In the genomic region with DNA sequence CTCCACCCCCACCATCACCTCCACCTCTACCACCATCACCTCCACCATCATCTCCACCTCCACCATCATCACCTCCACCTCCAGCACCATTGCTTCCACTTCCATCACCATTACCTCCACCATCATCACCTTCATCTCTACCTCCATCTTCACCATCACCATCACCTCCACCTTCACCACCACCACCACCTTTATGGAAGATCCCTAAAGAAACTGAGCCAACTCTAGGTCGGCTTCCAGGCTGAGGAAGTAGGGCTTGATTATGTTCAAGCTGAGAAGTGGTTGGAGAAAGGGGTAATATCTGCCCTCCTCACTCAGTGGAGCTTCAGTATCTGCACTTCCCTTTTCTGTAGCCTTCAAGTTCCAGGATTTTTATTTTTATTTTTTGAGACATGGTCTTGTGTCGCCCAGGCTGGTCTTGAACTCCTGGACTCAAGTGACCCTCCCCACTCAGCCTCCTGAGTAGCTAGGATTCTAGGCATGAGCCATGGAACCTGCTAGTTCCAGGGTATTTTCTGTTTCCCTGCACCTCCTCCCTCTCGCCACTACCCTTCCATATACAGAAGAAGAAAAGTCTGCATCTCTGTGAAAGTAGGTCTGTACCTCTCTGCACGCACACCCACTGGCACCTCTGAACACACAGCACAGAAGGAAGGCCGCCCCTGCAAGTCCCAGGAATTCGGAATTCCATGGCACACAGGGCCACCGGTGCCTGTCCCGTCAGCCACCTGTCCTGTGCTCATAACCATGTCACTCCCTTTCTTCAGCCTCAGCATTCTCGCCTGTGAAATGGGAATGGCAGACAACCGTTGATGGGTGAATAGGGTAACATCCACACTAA, we compare ENCODE assay signal across 2 cellular contexts.
TF ChIP-seq lines count a peak whose summit lies in the region.

No MANE protein-coding gene starts in this region.

TF ChIP-seq in IMR-90, 13 proteins besides CTCF, POLR2A, EP300 and RAD21:
- no peak for TF ChIP-seq RFX5 (IDR thresholded peaks at IDR 0.05; ENCODE audit: low read depth, low read length)
- TF ChIP-seq MAZ (IDR thresholded peaks at IDR 0.05; ENCODE audit: borderline replicate concordance, low read depth, low read length) = no peak
- TF ChIP-seq, protein P1, sequence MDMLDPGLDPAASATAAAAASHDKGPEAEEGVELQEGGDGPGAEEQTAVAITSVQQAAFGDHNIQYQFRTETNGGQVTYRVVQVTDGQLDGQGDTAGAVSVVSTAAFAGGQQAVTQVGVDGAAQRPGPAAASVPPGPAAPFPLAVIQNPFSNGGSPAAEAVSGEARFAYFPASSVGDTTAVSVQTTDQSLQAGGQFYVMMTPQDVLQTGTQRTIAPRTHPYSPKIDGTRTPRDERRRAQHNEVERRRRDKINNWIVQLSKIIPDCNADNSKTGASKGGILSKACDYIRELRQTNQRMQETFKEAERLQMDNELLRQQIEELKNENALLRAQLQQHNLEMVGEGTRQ (IDR thresholded peaks at IDR 0.05; ENCODE audit: low read depth, low read length) = no peak
- no peak for TF ChIP-seq NFE2L2 (IDR thresholded peaks at IDR 0.05; ENCODE audit: low read depth, low read length)
- no peak for TF ChIP-seq BHLHE40 (IDR thresholded peaks at IDR 0.05; ENCODE audit: low read depth, low read length)
- no peak for TF ChIP-seq RCOR1 (IDR thresholded peaks at IDR 0.05; ENCODE audit: insufficient replicate concordance, low read length)
- TF ChIP-seq, protein P2, sequence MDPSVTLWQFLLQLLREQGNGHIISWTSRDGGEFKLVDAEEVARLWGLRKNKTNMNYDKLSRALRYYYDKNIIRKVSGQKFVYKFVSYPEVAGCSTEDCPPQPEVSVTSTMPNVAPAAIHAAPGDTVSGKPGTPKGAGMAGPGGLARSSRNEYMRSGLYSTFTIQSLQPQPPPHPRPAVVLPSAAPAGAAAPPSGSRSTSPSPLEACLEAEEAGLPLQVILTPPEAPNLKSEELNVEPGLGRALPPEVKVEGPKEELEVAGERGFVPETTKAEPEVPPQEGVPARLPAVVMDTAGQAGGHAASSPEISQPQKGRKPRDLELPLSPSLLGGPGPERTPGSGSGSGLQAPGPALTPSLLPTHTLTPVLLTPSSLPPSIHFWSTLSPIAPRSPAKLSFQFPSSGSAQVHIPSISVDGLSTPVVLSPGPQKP (IDR thresholded peaks at IDR 0.05; ENCODE audit: borderline replicate concordance, low read depth, low read length) = no peak
- no peak for TF ChIP-seq CEBPB (IDR thresholded peaks at IDR 0.05; ENCODE audit: low read depth, low read length)

TF ChIP-seq in K562, 482 proteins besides CTCF, POLR2A, EP300 and RAD21:
- TF ChIP-seq SPI1 (IDR thresholded peaks at IDR 0.05; ENCODE audit: borderline replicate concordance, low read depth, low read length) = peak; percentile 79
- TF ChIP-seq ZNF717 (CRISPR knock-in tag; IDR thresholded peaks at IDR 0.05) = no peak
